1 cellular context compared by ENCODE assay signal in the genomic region with DNA sequence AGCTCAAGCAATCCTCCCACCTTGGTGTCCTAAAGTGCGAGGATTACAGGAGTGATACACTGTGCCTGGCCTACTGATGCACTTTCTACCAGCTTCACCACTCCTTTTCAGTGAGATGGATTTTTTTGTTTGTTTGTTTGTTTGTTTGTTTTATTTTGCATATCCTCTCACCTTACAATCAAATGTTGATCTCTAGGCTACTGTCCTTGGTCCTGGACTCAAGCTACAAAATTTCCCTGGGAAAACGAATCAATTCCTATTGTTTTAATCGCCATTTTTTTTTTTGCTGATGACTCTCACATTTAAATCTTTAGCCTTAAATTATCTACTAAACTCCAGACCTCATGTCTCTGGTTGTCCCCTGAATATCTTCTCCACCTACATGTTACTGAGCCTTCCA.
TF ChIP-seq lines count a peak whose summit lies in the region.

No MANE protein-coding gene starts in this region.

TF ChIP-seq in HEK293, 187 proteins besides CTCF, POLR2A, EP300 and RAD21 (continued from another document):
- TF ChIP-seq, protein P1, sequence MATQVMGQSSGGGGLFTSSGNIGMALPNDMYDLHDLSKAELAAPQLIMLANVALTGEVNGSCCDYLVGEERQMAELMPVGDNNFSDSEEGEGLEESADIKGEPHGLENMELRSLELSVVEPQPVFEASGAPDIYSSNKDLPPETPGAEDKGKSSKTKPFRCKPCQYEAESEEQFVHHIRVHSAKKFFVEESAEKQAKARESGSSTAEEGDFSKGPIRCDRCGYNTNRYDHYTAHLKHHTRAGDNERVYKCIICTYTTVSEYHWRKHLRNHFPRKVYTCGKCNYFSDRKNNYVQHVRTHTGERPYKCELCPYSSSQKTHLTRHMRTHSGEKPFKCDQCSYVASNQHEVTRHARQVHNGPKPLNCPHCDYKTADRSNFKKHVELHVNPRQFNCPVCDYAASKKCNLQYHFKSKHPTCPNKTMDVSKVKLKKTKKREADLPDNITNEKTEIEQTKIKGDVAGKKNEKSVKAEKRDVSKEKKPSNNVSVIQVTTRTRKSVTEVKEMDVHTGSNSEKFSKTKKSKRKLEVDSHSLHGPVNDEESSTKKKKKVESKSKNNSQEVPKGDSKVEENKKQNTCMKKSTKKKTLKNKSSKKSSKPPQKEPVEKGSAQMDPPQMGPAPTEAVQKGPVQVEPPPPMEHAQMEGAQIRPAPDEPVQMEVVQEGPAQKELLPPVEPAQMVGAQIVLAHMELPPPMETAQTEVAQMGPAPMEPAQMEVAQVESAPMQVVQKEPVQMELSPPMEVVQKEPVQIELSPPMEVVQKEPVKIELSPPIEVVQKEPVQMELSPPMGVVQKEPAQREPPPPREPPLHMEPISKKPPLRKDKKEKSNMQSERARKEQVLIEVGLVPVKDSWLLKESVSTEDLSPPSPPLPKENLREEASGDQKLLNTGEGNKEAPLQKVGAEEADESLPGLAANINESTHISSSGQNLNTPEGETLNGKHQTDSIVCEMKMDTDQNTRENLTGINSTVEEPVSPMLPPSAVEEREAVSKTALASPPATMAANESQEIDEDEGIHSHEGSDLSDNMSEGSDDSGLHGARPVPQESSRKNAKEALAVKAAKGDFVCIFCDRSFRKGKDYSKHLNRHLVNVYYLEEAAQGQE (tag by site-specific recombination; IDR thresholded peaks at IDR 0.05) = peak; percentile 96
